10 cellular contexts compared by ENCODE assay signal in the genomic region with DNA sequence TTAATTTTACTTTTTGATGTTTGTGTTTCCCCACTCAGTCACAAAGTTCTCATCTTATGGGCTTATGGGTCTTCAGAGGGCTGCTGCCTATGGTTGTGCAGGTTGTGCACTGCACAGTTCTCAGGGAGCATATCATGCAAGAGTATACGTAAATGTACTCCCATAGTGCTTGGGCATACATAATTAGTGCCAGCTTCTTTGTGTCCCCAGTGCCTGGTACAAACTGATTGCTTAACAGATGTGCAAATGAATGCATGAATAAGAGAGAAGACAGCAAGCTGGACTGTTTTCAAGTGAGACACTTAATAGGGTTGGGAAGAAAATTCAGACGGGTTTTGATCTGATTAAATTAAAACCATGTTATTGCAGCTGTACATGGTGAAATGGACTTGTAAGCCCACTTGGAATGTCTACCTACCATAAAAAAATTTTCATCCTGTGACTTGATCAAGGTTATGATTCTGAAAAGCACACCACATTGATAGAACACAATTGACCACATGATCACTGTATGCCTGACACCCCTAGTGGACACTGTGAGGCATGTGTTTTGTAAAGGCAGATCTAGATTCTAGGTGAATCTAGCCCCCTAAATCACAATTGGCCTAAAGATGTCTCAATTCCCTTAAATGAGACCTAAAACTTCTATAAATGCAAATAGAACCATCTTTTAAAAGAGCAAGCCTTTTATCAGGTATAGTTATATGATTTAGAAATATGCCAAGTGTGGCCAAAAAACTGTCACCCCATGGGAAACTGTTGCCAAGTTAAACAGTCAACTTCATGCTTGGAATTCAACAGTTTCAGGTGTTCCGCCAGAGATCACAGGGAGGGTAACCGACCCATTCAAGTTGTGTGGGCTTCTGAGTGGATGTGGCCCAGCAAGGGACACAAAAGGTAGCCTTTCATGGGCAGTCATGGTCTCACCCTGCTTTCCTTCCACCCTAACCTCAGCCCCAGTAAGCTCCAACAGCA. TPM values are rescaled to one million over a fixed set of nuclear protein-coding genes. Genes with fewer than 3 reads are reported as not detected.
DNase-seq lines count a peak whose midpoint lies in the region; ATAC-seq and TF ChIP-seq lines count a peak whose summit lies in the region.
"Had no signal": no experiment of that assay in that cellular context is flagged by ENCODE, and none has a peak within 500 bp of the region (broad histone marks: within the 10 kb centered on the region; RNA-seq: fewer than 3 reads in every experiment).

No MANE protein-coding gene starts in this region.

- DNase-seq in SIG-M5 treated with dmso at 0.1 percent for 504 hours (lab: John Stamatoyannopoulos, UW; ENCODE audit: unreplicated experiment) (peak; percentile 22), SIG-M5 (lab: John Stamatoyannopoulos, UW) (no peak), OCI-M1 (lab: John Stamatoyannopoulos, UW) (peak; percentile 32), fibroblast of villous mesenchyme (ENCODE audit: low read depth) (no peak), islet precursor cell (no peak), NCI-H187 (lab: John Stamatoyannopoulos, UW) (no peak)
- DNase-seq: activated CD4-positive, alpha-beta T cell treated with anti-CD3 and anti-CD28 coated beads, Interleukin-2, amount 10 ng/mL, durations not matched to agents 24 days and 14 days; naive B cell had no signal

- TF ChIP-seq CTCF in fibroblast of villous mesenchyme (IDR thresholded peaks at IDR 0.05; ENCODE audit: insufficient read depth, low read depth, low read length) = peak; percentile 58

- H3K27ac ChIP-seq in temporal lobe (ENCODE audit: low read depth, low read length) = peak overlapping the region; percentile 100

- ATAC-seq in GM18498 (IDR thresholded peaks at IDR 0.05; ENCODE audit: unreplicated experiment) = no peak

- no peak overlapping the region for H3K4me3 ChIP-seq in fibroblast of villous mesenchyme (ENCODE audit: low read depth, low read length)

RNA-seq across cellular contexts. Expression of a gene that starts 27.9 kb away (rescaled TPM):
- total RNA-seq in fibroblast of villous mesenchyme (10.0 and 25.0 TPM in 2 replicates), temporal lobe (9.8 TPM)

Comparison
In these comparisons a context has a peak if more than half of its experiments do, and no peak if none do; other contexts are left out.
1. DNase-seq: peak in SIG-M5 treated with dmso at 0.1 percent for 504 hours (single experiment) and OCI-M1 (single experiment); none in SIG-M5 (single experiment), fibroblast of villous mesenchyme (single experiment), islet precursor cell (single experiment) and NCI-H187 (0 of 2).